In the genomic region with DNA sequence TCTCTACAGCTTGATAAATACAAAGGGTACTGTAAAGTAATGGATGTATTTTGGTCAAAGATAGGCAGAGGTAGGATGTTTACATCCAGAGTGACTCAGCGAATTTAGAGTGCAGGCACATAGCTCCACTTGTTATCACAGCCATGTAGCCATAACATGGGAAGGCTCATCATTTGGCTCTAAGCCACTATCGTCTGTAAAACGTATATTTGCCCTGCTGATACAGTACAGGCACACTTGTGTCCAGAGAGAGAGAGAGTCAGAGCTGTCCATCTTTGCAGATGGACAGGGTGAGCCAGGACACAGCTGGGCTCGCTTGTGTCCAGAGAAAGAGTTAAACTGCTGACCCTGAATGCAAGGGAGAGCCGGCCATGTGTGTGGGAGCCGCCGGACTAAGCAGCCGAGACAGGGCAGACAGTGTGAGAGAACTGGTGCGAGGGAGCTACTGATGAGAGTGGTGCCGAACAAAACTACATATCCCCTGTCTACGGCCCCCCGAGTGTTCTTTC, we compare ENCODE assay signal across 20 cellular contexts.
"Had no signal": no experiment of that assay in that cellular context is flagged by ENCODE, and none has a peak within 500 bp of the region (broad histone marks: within the 10 kb centered on the region; RNA-seq: fewer than 3 reads in every experiment).

No MANE protein-coding gene starts in this region.

- H3K27me3 ChIP-seq: transverse colon had no signal

- DNase-seq: activated CD4-positive, alpha-beta T cell treated with anti-CD3 and anti-CD28 coated beads for 48 hours; activated CD4-positive, CD25-positive, alpha-beta regulatory T cell; activated CD8-positive, alpha-beta T cell treated with anti-CD3 and anti-CD28 coated beads for 36 hours; activated naive CD4-positive, alpha-beta T cell treated with Interleukin-2 at 50 U/mL for 16 hours; activated naive CD8-positive, alpha-beta T cell treated with anti-CD3 and anti-CD28 coated beads, Interleukin-2, amount 10 ng/mL, durations not matched to agents 7 days and 5 days; activated T-cell treated with anti-CD3 and anti-CD28 coated beads, Interleukin-2, amount 50 U/mL, for 24 hours; amygdala; effector memory CD8-positive, alpha-beta T cell; foreskin fibroblast; hippocampal formation; islet precursor cell; left colon; lower lobe of right lung; naive thymus-derived CD8-positive, alpha-beta T cell; nucleus accumbens; stimulated activated CD4-positive, alpha-beta T cell treated with anti-CD3 and anti-CD28 coated beads, Interleukin-2, amount 100 ng/mL, for 24 hours; stimulated activated naive CD8-positive, alpha-beta T cell treated with anti-CD3 and anti-CD28 coated beads, Interleukin-15, Interleukin-2, amounts not matched to agents 100 U/mL and 50 U/mL, for 24 hours; transverse colon had no signal

- H3K4me1 ChIP-seq: lower lobe of right lung, transverse colon had no signal

- H3K4me1 Mint-ChIP-seq: activated naive CD8-positive, alpha-beta T cell treated with anti-CD3 and anti-CD28 coated beads, Interleukin-2, amount 10 ng/mL, durations not matched to agents 7 days and 5 days; naive thymus-derived CD8-positive, alpha-beta T cell had no signal

- H3K27ac Mint-ChIP-seq: activated CD8-positive, alpha-beta T cell treated with anti-CD3 and anti-CD28 coated beads for 36 hours; activated naive CD8-positive, alpha-beta T cell treated with anti-CD3 and anti-CD28 coated beads, Interleukin-2, amount 10 ng/mL, durations not matched to agents 7 days and 5 days; activated T-cell treated with anti-CD3 and anti-CD28 coated beads, Interleukin-2, amount 50 U/mL, for 24 hours; activated T-helper 2 cell treated with anti-CD3 and anti-CD28 coated beads, Interferon-gamma antibody, Interleukin-2, Interleukin-4, amounts not matched to agents 10 μg/mL and 5 μg/mL and 100 μg/mL, durations not matched to agents 14 hours and 24 hours and 36 hours; effector memory CD8-positive, alpha-beta T cell; naive thymus-derived CD8-positive, alpha-beta T cell had no signal

- H3K4me3 ChIP-seq: lower lobe of right lung, transverse colon had no signal

- H3K27ac ChIP-seq: lower lobe of right lung, transverse colon had no signal

- H3K36me3 Mint-ChIP-seq: activated naive CD8-positive, alpha-beta T cell treated with anti-CD3 and anti-CD28 coated beads, Interleukin-2, amount 10 ng/mL, durations not matched to agents 7 days and 5 days; naive thymus-derived CD8-positive, alpha-beta T cell had no signal

- H3K9me3 ChIP-seq: lower lobe of right lung, transverse colon had no signal

- ATAC-seq: activated CD8-positive, alpha-beta T cell treated with anti-CD3 and anti-CD28 coated beads for 36 hours; effector memory CD8-positive, alpha-beta T cell; left colon; lower lobe of right lung; naive thymus-derived CD8-positive, alpha-beta T cell; stimulated activated naive CD8-positive, alpha-beta T cell treated with anti-CD3 and anti-CD28 coated beads, Interleukin-15, Interleukin-2, amounts not matched to agents 100 U/mL and 50 U/mL, for 24 hours had no signal

- H3K4me3 Mint-ChIP-seq: activated CD8-positive, alpha-beta T cell treated with anti-CD3 and anti-CD28 coated beads for 36 hours; activated naive CD8-positive, alpha-beta T cell treated with anti-CD3 and anti-CD28 coated beads, Interleukin-2, amount 10 ng/mL, durations not matched to agents 7 days and 5 days; activated T-cell treated with anti-CD3 and anti-CD28 coated beads, Interleukin-2, amount 50 U/mL, for 24 hours; effector memory CD8-positive, alpha-beta T cell; naive thymus-derived CD8-positive, alpha-beta T cell had no signal

- H3K36me3 ChIP-seq: lower lobe of right lung, transverse colon had no signal

- H3K27me3 Mint-ChIP-seq: activated CD8-positive, alpha-beta T cell treated with anti-CD3 and anti-CD28 coated beads for 36 hours; activated naive CD8-positive, alpha-beta T cell treated with anti-CD3 and anti-CD28 coated beads, Interleukin-2, amount 10 ng/mL, durations not matched to agents 7 days and 5 days; activated T-cell treated with anti-CD3 and anti-CD28 coated beads, Interleukin-2, amount 50 U/mL, for 24 hours; effector memory CD8-positive, alpha-beta T cell; naive thymus-derived CD8-positive, alpha-beta T cell had no signal

- FAIRE-seq: TTC549 had no signal
